14 cellular contexts compared by ENCODE assay signal in genomic region chr3:50168388-50168787, GRCh38. TPM values are rescaled to one million over a fixed set of nuclear protein-coding genes. Genes with fewer than 3 reads are reported as not detected.
DNase-seq lines count a peak whose midpoint lies in the region; ATAC-seq, FAIRE-seq and TF ChIP-seq lines count a peak whose summit lies in the region.
"Had no signal": no experiment of that assay in that cellular context is flagged by ENCODE, and none has a peak within 500 bp of the region (broad histone marks: within the 10 kb centered on the region; RNA-seq: fewer than 3 reads in every experiment).

No MANE protein-coding gene starts in this region.

- no peak overlapping the region for H3K14ac ChIP-seq in H9 (ENCODE audit: insufficient read depth, low read length)

- H4K91ac ChIP-seq in H9 (ENCODE audit: insufficient read length, low read depth, low read length) = no peak overlapping the region

- no peak for TF ChIP-seq CTCF in lower lobe of right lung (IDR thresholded peaks at IDR 0.05)
- no peak for TF ChIP-seq CTCF in stomach (IDR thresholded peaks at IDR 0.05)
- TF ChIP-seq CTCF in H9 (conservative IDR thresholded peaks at IDR 0.05) = no peak

- H3K27me3 ChIP-seq in ectodermal cell (ENCODE audit: control insufficient read depth, insufficient read depth, low read length, poor library complexity, severe bottlenecking) = no peaks in the 10 kb centered on the region
- H3K27me3 ChIP-seq in lower lobe of right lung (ENCODE audit: low read depth) = no peaks in the 10 kb centered on the region
- H3K27me3 ChIP-seq in stomach = no peaks in the 10 kb centered on the region
- no peaks in the 10 kb centered on the region for H3K27me3 ChIP-seq in H9 (ENCODE audit: insufficient read depth, low read length)
- no peaks in the 10 kb centered on the region for H3K27me3 ChIP-seq in small intestine (ENCODE audit: control insufficient read depth in 2 of 2, insufficient read depth in 2 of 2, low read length in 2 of 2)

- H3K4me3 ChIP-seq in ectodermal cell (ENCODE audit: insufficient read depth, low read depth, low read length) (no peak overlapping the region), lower lobe of right lung (no peak overlapping the region), stomach (no peak overlapping the region), small intestine (ENCODE audit: low read depth in 1 of 2, low read length in 2 of 2) (no peak overlapping the region)
- H3K4me3 ChIP-seq: PC-9 had no signal

- peaks cover 34 to 53% of the 10 kb centered on the region in 2 experiments for H3K4me1 Mint-ChIP-seq in H9
- H3K4me1 Mint-ChIP-seq: memory B cell had no signal

- peak overlapping the region in 1 of 3 experiments; percentile 76; a peak in 2 of 7 replicates for H3K27ac Mint-ChIP-seq in H9
- H3K27ac Mint-ChIP-seq: memory B cell had no signal

- H2BK15ac ChIP-seq in H9 (ENCODE audit: low read depth, low read length) = no peak overlapping the region

- no peak overlapping the region for H3K56ac ChIP-seq in H9 (ENCODE audit: insufficient read length, low read depth, low read length)

- WGBS in ectodermal cell, 2 experiments = 57 to 64% methylated on average over 9 of the region's 9 CpGs
- 30 to 49% (median 36%) methylated on average over 8 to 9 of the region's 9 CpGs for WGBS in stomach, 5 donors
- no CpG with 5 or more reads among the region's 9 CpGs for WGBS in H9 (ENCODE audit: extremely low coverage, insufficient read length, low lambda C conversion rate)
- 34 to 43% (median 42%) methylated on average over 9 of the region's 9 CpGs for WGBS in small intestine, 3 donors

- H4K5ac ChIP-seq in H9 (ENCODE audit: insufficient read length, low read depth, low read length) = no peak overlapping the region

- intact Hi-C loops in lower lobe of right lung (cut with DNase I) = no loop called here
- intact Hi-C loops in stomach (cut with DNase I; ENCODE audit: low total_unique reads) = no loop called here

- H3K79me1 ChIP-seq in H9 (ENCODE audit: insufficient read depth, low read depth, low read length, poor library complexity, severe bottlenecking) = no peaks in the 10 kb centered on the region

- H3K9me3 Mint-ChIP-seq in H9 = no peaks in the 10 kb centered on the region
- H3K9me3 Mint-ChIP-seq: memory B cell had no signal

- H4K8ac ChIP-seq in H9 (replicated peaks; ENCODE audit: insufficient read length, low read depth, low read length) = no peak overlapping the region

- H3K18ac ChIP-seq in H9 (ENCODE audit: insufficient read length, low read depth, low read length) = no peak overlapping the region

- no peaks in the 10 kb centered on the region for H4K20me1 ChIP-seq in H9 (ENCODE audit: control insufficient read depth, insufficient read depth, insufficient read length)

- no peaks in the 10 kb centered on the region for H3K23me2 ChIP-seq in H9 (ENCODE audit: insufficient read length, low read depth, low read length, poor library complexity, severe bottlenecking)

- no peak overlapping the region for H3K4ac ChIP-seq in H9 (ENCODE audit: low read depth, low read length)

- no peaks in the 10 kb centered on the region for H3K79me2 ChIP-seq in H9 (ENCODE audit: insufficient read depth, low read length)

- peak overlapping the region; percentile 85 for H3K27ac ChIP-seq in ectodermal cell (ENCODE audit: insufficient read depth, low read depth, low read length, poor library complexity, severe bottlenecking)
- peak overlapping the region; percentile 76 for H3K27ac ChIP-seq in lower lobe of right lung
- peak overlapping the region; percentile 15 to 90 (median 85) for H3K27ac ChIP-seq in stomach
- no peak overlapping the region for H3K27ac ChIP-seq in H9 (ENCODE audit: insufficient read length, low read depth, low read length)
- peak overlapping the region in 1 of 2 donors; percentile 76 for H3K27ac ChIP-seq in small intestine (ENCODE audit: low read depth in 1 of 2, low read length in 1 of 2)
- H3K27ac ChIP-seq: PC-9 had no signal

- no peak overlapping the region for H3T11ph ChIP-seq in H9 (ENCODE audit: low read length)

- H3K4me3 Mint-ChIP-seq in H9 = no peak overlapping the region
- H3K4me3 Mint-ChIP-seq: memory B cell had no signal

- no peak overlapping the region for H2BK20ac ChIP-seq in H9 (ENCODE audit: low read depth, low read length, poor library complexity, severe bottlenecking)

- no peak overlapping the region for H3K23ac ChIP-seq in H9 (ENCODE audit: insufficient read length, low read depth, low read length)

- H2BK5ac ChIP-seq in H9 (ENCODE audit: insufficient read length, low read length) = no peak overlapping the region

- no peak overlapping the region for H2AK5ac ChIP-seq in H9 (ENCODE audit: insufficient read length, low read length)

- no peaks in the 10 kb centered on the region; the same call in 1 of the 2 replicates for H3K27me3 Mint-ChIP-seq in H9 (ENCODE audit: low read depth)

- DNase-seq in HT-29 (ENCODE audit: low spot score) = peak; percentile 33
- DNase-seq in lower lobe of right lung = no peak
- DNase-seq in stomach = peak; percentile 61
- DNase-seq in H9 = no peak
- no peak for DNase-seq in small intestine
- no peak for DNase-seq in HuH-7 (ENCODE audit: low spot score)
- DNase-seq: GF-D8, NCI-H1436 treated with DMSO at 0.1 percent for 48 hours, NCI-H510A had no signal

- H3K4me2 ChIP-seq in H9 (ENCODE audit: insufficient read depth, insufficient read length, low read length) = no peak overlapping the region
- H3K4me2 ChIP-seq: PC-9 had no signal

- TF ChIP-seq POLR2A in stomach (IDR thresholded peaks at IDR 0.05) = no peak

- no peak overlapping the region for H2BK120ac ChIP-seq in H9 (ENCODE audit: low read depth, low read length, poor library complexity, severe bottlenecking)

- TF ChIP-seq EP300 in stomach (IDR thresholded peaks at IDR 0.05) = no peak

- peaks cover 0 to 14% (median 10%) of the 10 kb centered on the region in 3 experiments for H3K36me3 Mint-ChIP-seq in H9 (ENCODE audit: insufficient read depth in 1 of 3, low read depth in 3 of 3)
- H3K36me3 Mint-ChIP-seq: memory B cell had no signal

- H3K4me1 ChIP-seq in ectodermal cell (ENCODE audit: control insufficient read depth, insufficient read depth, low read length) (peaks cover 66% of the 10 kb centered on the region), lower lobe of right lung (peaks cover 88% of the 10 kb centered on the region), stomach (peaks cover 86 to 99% (median 96%) of the 10 kb centered on the region in 4 donors), H9 (ENCODE audit: insufficient read depth, low read length) (peaks cover 7% of the 10 kb centered on the region; the same call in 1 of the 2 replicates), small intestine (ENCODE audit: control insufficient read depth in 2 of 2, insufficient read depth in 1 of 2, low read depth in 1 of 2, low read length in 1 of 2) (peaks cover 13 to 14% of the 10 kb centered on the region in 2 donors)

- no peak overlapping the region for H2BK12ac ChIP-seq in H9 (ENCODE audit: insufficient read length, low read depth, low read length)

- H3K9me3 ChIP-seq in ectodermal cell (ENCODE audit: control insufficient read depth, low read length) (no peaks in the 10 kb centered on the region), lower lobe of right lung (no peaks in the 10 kb centered on the region), stomach (no peaks in the 10 kb centered on the region), H9 (ENCODE audit: control insufficient read depth, low read depth, low read length) (no peaks in the 10 kb centered on the region), small intestine (ENCODE audit: control insufficient read depth, low read depth) (no peaks in the 10 kb centered on the region)

- no peak overlapping the region for H3K9ac ChIP-seq in H9 (ENCODE audit: extremely low read depth, insufficient read length, low read length)

- H3K36me3 ChIP-seq in ectodermal cell (ENCODE audit: control insufficient read depth, insufficient read depth, low read length) (no peaks in the 10 kb centered on the region), lower lobe of right lung (no peaks in the 10 kb centered on the region), stomach (no peaks in the 10 kb centered on the region), small intestine (ENCODE audit: control insufficient read depth in 2 of 2, insufficient read depth in 2 of 2, low read length in 2 of 2) (no peaks in the 10 kb centered on the region)

- no peak overlapping the region for H2AFZ ChIP-seq in H9 (ENCODE audit: low read length)
- H2AFZ ChIP-seq: PC-9 had no signal

- FAIRE-seq in small intestine (lab: Jason Lieb, UNC) = no peak

- ATAC-seq in lower lobe of right lung (no peak), HG03045 (IDR thresholded peaks at IDR 0.05; ENCODE audit: unreplicated experiment) (no peak)

RNA-seq across cellular contexts. Expression of gene SEMA3F, which starts 13.3 kb away (rescaled TPM):
- total RNA-seq in HT-29 (2014; rRNA removed; shearing (Covaris generic)) = 14.6 and 16.5 TPM in 2 replicates
- 57.7 TPM for polyA plus RNA-seq in ectodermal cell (2013, experiment 1 of 4)
- polyA plus RNA-seq in ectodermal cell (2013, experiment 2 of 4) = 55.4 TPM
- 39.7 TPM for polyA plus RNA-seq in ectodermal cell (2013, experiment 3 of 4)
- polyA plus RNA-seq in ectodermal cell (2013, experiment 4 of 4) = 41.2 TPM
- total RNA-seq in lower lobe of right lung (44.7 TPM), stomach (10 to 100 TPM; 11.9 to 34.5 (median 31.2) TPM), H9 (2021) (11.9 and 14.3 TPM in 2 replicates)
- polyA plus RNA-seq in stomach (10 to 100 TPM in 2 of 3 donors, 1 to 10 TPM in 1; 8.9 to 33.8 (median 14.6) TPM), small intestine (10 to 100 TPM in 1 of 3 donors, 1 to 10 TPM in 2; 3.0 to 35.7 (median 3.6) TPM)

RNA-seq across cellular contexts. Expression of gene GNAT1, which starts 23.0 kb away (rescaled TPM):
- total RNA-seq in HT-29 (2014; rRNA removed; shearing (Covaris generic)) = 0.18 TPM in 1 of 2 replicates, not detected in the other
- not detected for polyA plus RNA-seq in ectodermal cell (2013, experiment 1 of 4)
- polyA plus RNA-seq in ectodermal cell (2013, experiment 2 of 4) = 0.78 TPM
- not detected for polyA plus RNA-seq in ectodermal cell (2013, experiment 3 of 4)
- not detected for polyA plus RNA-seq in ectodermal cell (2013, experiment 4 of 4)
- total RNA-seq in lower lobe of right lung (not detected), stomach (not detected), H9 (2021) (0.18 TPM in 1 of 2 replicates, not detected in the other)
- polyA plus RNA-seq in stomach (not detected), small intestine (not detected)
- total RNA-seq: LHCN-M2, PC-9 had no signal

RNA-seq across cellular contexts. Expression of gene SLC38A3, which starts 36.7 kb away (rescaled TPM):
- 0.70 TPM in 1 of 2 replicates, not detected in the other for total RNA-seq in HT-29 (2014; rRNA removed; shearing (Covaris generic))
- 3.6 TPM for polyA plus RNA-seq in ectodermal cell (2013, experiment 1 of 4)
- 2.9 TPM for polyA plus RNA-seq in ectodermal cell (2013, experiment 2 of 4)
- 4.5 TPM for polyA plus RNA-seq in ectodermal cell (2013, experiment 3 of 4)
- polyA plus RNA-seq in ectodermal cell (2013, experiment 4 of 4) = 3.0 TPM
- total RNA-seq in lower lobe of right lung (not detected), stomach (1 to 10 TPM in 1 of 5 donors, not detected in 4; 3.1 TPM), H9 (2021) (1.4 and 3.2 TPM in 2 replicates)
- polyA plus RNA-seq in stomach (1 to 10 TPM in 1 of 3 donors, under 1 TPM in 2; 0.15 to 1.1 (median 0.93) TPM), small intestine (1 to 10 TPM in 1 of 3 donors, not detected in 2; 2.1 TPM)

Comparison
In these comparisons a context has a peak if more than half of its experiments do, and no peak if none do; other contexts are left out.
1. DNase-seq: peak in HT-29 (single experiment) and stomach (single experiment); none in lower lobe of right lung (single experiment), H9 (single experiment), small intestine (single experiment) and HuH-7 (single experiment).